ENCODE assay signal across 16 cellular contexts in the genomic region with DNA sequence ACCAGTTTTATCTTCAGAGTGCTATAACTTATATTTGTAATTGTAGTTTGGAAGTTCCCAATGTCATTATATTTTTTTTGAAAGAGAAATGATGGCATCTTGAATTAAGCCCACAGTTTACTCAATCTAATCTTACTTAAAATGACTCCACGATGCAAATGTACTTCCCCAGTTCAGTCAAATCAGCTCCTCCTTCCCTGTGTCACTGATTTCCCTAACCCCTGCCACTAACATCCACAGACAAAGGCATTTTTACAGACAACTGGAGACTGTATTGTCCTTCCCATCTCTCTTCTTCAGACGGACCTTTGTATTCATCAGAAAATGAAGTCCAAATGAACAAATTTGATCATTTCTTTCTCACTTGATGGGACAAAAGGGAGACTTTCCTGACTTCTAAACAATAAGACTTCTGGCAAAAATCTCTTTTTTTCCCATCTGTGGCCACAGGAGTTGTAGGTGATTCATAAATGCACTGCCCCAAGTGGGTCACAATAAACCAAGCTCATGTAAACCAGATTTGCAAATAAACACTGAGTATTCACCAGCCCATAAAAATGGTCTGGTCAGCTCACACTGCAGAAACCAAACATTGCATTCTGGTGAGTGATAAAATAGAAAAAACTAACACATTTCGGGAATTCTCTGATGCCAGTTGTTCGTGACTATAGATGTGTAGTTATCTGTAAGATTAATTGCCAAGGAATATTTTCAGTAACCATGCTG.
DNase-seq lines count a peak whose midpoint lies in the region; ATAC-seq and TF ChIP-seq lines count a peak whose summit lies in the region.
"Had no signal": no experiment of that assay in that cellular context is flagged by ENCODE, and none has a peak within 500 bp of the region (broad histone marks: within the 10 kb centered on the region; RNA-seq: fewer than 3 reads in every experiment).

No MANE protein-coding gene starts in this region.

- 43% methylated on average over 4 of the region's 4 CpGs for WGBS in right cardiac atrium

- H3K9me3 ChIP-seq in Karpas-422 (ENCODE audit: low read length) = no peaks in the 10 kb centered on the region
- H3K9me3 ChIP-seq in right cardiac atrium (ENCODE audit: control insufficient read depth, low read length) = no peaks in the 10 kb centered on the region
- H3K9me3 ChIP-seq: neutrophil, transverse colon had no signal

- no peaks in the 10 kb centered on the region for H3K9me2 ChIP-seq in Karpas-422 (replicated peaks; ENCODE audit: insufficient read depth, low read length)

- in situ Hi-C loops in brain microvascular endothelial cell (cut with HindIII; ENCODE audit: low pct_ligation_motif_present, low sequenced_read_pairs) = no loop called here

- H3K27ac ChIP-seq in Karpas-422 (ENCODE audit: low read length) = no peak overlapping the region
- H3K27ac ChIP-seq in brain microvascular endothelial cell = peak overlapping the region; percentile 97
- no peak overlapping the region for H3K27ac ChIP-seq in right cardiac atrium (ENCODE audit: low read length)
- H3K27ac ChIP-seq: gastroesophageal sphincter, neutrophil, RWPE1, transverse colon had no signal

- H3K36me3 ChIP-seq in Karpas-422 (ENCODE audit: insufficient read depth, low read length) (no peaks in the 10 kb centered on the region), brain microvascular endothelial cell (replicated peaks) (no peaks in the 10 kb centered on the region)
- H3K36me3 ChIP-seq: gastroesophageal sphincter, neutrophil, transverse colon had no signal

- H3K4me3 ChIP-seq in Karpas-422 (ENCODE audit: low read length) (no peak overlapping the region), brain microvascular endothelial cell (ENCODE audit: low read depth, low read length) (no peak overlapping the region), right cardiac atrium (ENCODE audit: low read length) (no peak overlapping the region)
- H3K4me3 ChIP-seq: coronary artery, gastroesophageal sphincter, GM23338, transverse colon had no signal

- ATAC-seq in right cardiac atrium (no peak), GM19351 (IDR thresholded peaks at IDR 0.05; ENCODE audit: unreplicated experiment) (no peak)
- ATAC-seq: gastroesophageal sphincter had no signal

- no peak overlapping the region for H2AFZ ChIP-seq in Karpas-422 (ENCODE audit: low read length)

- no peak for TF ChIP-seq CTCF in brain microvascular endothelial cell (IDR thresholded peaks at IDR 0.05; ENCODE audit: low read depth, low read length, missing control alignments)

- peaks cover 12% of the 10 kb centered on the region for H3K4me1 ChIP-seq in Karpas-422 (ENCODE audit: low read length)
- H3K4me1 ChIP-seq in right cardiac atrium (ENCODE audit: control insufficient read depth, insufficient read depth, low read length) = peaks cover 2% of the 10 kb centered on the region
- H3K4me1 ChIP-seq: transverse colon had no signal

- peak; percentile 68 for DNase-seq in A172 (ENCODE audit: low spot score)
- peak; percentile 51 for DNase-seq in Karpas-422
- no peak for DNase-seq in brain microvascular endothelial cell
- DNase-seq in medulla oblongata (ENCODE audit: extremely low spot score) = peak; percentile 26
- no peak for DNase-seq in right cardiac atrium
- no peak for DNase-seq in DMS53 treated with DMSO at 0.1 percent for 48 hours (lab: John Stamatoyannopoulos, UW; ENCODE audit: unreplicated experiment)
- DNase-seq in superior temporal gyrus (ENCODE audit: extremely low spot score) = no peak
- DNase-seq: left cardiac atrium, NCI-H1092, transverse colon had no signal

- H3K4me2 ChIP-seq in Karpas-422 (ENCODE audit: low read depth, low read length, poor library complexity, severe bottlenecking) = peak overlapping the region; percentile 53
- H3K4me2 ChIP-seq: GM23338 had no signal

- intact Hi-C loops in right cardiac atrium (cut with DNase I) = no loop called here

- H3K9ac ChIP-seq in Karpas-422 (ENCODE audit: low read length) = no peak overlapping the region

- no peaks in the 10 kb centered on the region for H4K20me1 ChIP-seq in Karpas-422 (ENCODE audit: insufficient read depth, low read depth, low read length)

- H3K27me3 ChIP-seq in Karpas-422 (ENCODE audit: low read length) = no peaks in the 10 kb centered on the region
- H3K27me3 ChIP-seq in brain microvascular endothelial cell (replicated peaks) = no peaks in the 10 kb centered on the region
- no peaks in the 10 kb centered on the region for H3K27me3 ChIP-seq in right cardiac atrium (ENCODE audit: control insufficient read depth, insufficient read depth)

- no peaks in the 10 kb centered on the region for H3K79me2 ChIP-seq in Karpas-422 (ENCODE audit: low read length)

Comparison
In these comparisons a context has a peak if more than half of its experiments do, and no peak if none do; other contexts are left out.
1. DNase-seq: peak in A172 (single experiment), Karpas-422 (single experiment) and medulla oblongata (single experiment); none in brain microvascular endothelial cell (single experiment), right cardiac atrium (0 of 3), DMS53 treated with DMSO at 0.1 percent for 48 hours (single experiment) and superior temporal gyrus (single experiment).